22 cellular contexts compared by ENCODE assay signal in the genomic region with DNA sequence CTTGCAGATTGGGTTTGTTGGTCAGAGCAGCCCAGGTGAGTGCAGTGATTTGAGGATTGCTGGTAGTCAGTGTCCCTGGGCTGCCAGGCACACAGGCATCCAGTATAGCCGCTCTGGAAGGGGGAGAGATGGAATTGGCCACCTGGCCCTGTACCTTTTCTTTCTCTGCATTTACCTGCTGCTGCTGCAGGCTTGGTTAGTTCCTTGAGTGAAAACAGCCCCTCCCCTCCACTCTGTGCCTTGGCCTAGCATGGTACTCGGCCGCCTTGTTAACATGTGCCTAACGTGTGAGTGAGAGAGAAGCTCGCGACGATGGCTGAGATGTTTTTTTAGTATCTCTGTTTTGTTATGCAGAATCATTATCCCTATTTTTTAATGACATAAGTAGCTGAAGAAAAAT. TPM values are rescaled to one million over a fixed set of nuclear protein-coding genes. Genes with fewer than 3 reads are reported as not detected.
"Had no signal": no experiment of that assay in that cellular context is flagged by ENCODE, and none has a peak within 500 bp of the region (broad histone marks: within the 10 kb centered on the region; RNA-seq: fewer than 3 reads in every experiment).

No MANE protein-coding gene starts in this region.

- ATAC-seq: body of pancreas, foreskin keratinocyte, SK-N-SH treated with all-trans-retinoic acid at 6 μM for 48 hours, T-cell had no signal

- H3K9me3 Mint-ChIP-seq: activated naive CD8-positive, alpha-beta T cell treated with anti-CD3 and anti-CD28 coated beads for 36 hours; mesothelial cell of epicardium; nephron progenitor cell; T-cell had no signal

- FAIRE-seq: urothelium cell line had no signal

- H3K9me3 ChIP-seq: body of pancreas, thoracic aorta had no signal

- H3K27ac ChIP-seq: body of pancreas, foreskin keratinocyte, thoracic aorta had no signal

- H3K4me3 ChIP-seq: body of pancreas, lung, thoracic aorta had no signal

- H3K27ac Mint-ChIP-seq: activated naive CD8-positive, alpha-beta T cell treated with anti-CD3 and anti-CD28 coated beads for 36 hours; mesothelial cell of epicardium; nephron progenitor cell had no signal

- H3K4me3 Mint-ChIP-seq: activated naive CD8-positive, alpha-beta T cell treated with anti-CD3 and anti-CD28 coated beads for 36 hours; mesothelial cell of epicardium; nephron progenitor cell; T-cell had no signal

- H3K4me1 ChIP-seq: foreskin keratinocyte had no signal

- H3K27me3 Mint-ChIP-seq: activated naive CD8-positive, alpha-beta T cell treated with anti-CD3 and anti-CD28 coated beads for 36 hours; progenitor cell of endocrine pancreas; T-cell had no signal

- H3K4me1 Mint-ChIP-seq: mesothelial cell of epicardium had no signal

- DNase-seq: activated CD4-positive, alpha-beta T cell treated with anti-CD3 and anti-CD28 coated beads, Interleukin-2, amount 50 U/mL, for 1 hour; activated CD8-positive, alpha-beta memory T cell treated with anti-CD3 and anti-CD28 coated beads, Interleukin-2, amount 50 U/mL, for 4 hours; activated naive CD4-positive, alpha-beta T cell; activated naive CD8-positive, alpha-beta T cell treated with anti-CD3 and anti-CD28 coated beads for 36 hours; body of pancreas; foreskin keratinocyte; glutamatergic neuron; hypothalamus; islet precursor cell; nephron progenitor cell; nucleus accumbens; stimulated activated CD4-positive, alpha-beta T cell treated with anti-CD3 and anti-CD28 coated beads, Interleukin-2, amount 100 ng/mL, for 24 hours; T-cell; T1000 had no signal

- H3K27me3 ChIP-seq: body of pancreas, foreskin keratinocyte had no signal

RNA-seq across cellular contexts. Expression of gene AMN, which starts 49.3 kb away (rescaled TPM):
- total RNA-seq: cardiac septum had no signal
- polyA plus RNA-seq: fibroblast of lung had no signal
